ENCODE assay signal across 21 cellular contexts in the genomic region with DNA sequence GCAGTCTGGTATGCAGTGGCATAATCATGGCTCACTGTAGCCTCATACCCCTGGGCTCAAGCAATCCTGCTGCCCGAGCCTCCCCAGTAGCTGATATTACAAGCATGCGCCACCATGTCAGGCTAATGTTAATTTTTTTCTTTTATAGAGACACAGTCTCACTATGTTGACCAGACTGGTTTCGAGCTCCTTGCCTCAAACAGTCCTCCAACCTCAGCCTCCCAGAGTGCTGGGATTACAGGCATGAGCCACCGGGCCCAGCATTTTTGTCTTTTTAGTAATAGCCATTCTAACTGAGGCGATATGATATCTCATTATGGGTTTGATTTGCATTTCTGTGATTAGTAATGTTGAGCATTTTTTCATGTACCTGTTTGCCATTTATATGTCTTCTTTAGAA.
"Had no signal": no experiment of that assay in that cellular context is flagged by ENCODE, and none has a peak within 500 bp of the region (broad histone marks: within the 10 kb centered on the region; RNA-seq: fewer than 3 reads in every experiment).

No MANE protein-coding gene starts in this region.

- H3K27me3 ChIP-seq: ascending aorta, breast epithelium, gastroesophageal sphincter, heart left ventricle, suprapubic skin, transverse colon, vagina had no signal

- H3K9me3 ChIP-seq: ascending aorta, breast epithelium, SK-N-SH, suprapubic skin, vagina had no signal

- ATAC-seq: activated CD4-positive, CD25-positive, alpha-beta regulatory T cell treated with anti-CD3 and anti-CD28 coated beads, Interleukin-2, amount 50 U/mL, for 24 hours; esophagus mucosa; gastroesophageal sphincter; heart left ventricle; left lobe of liver; stimulated activated naive CD8-positive, alpha-beta T cell treated with anti-CD3 and anti-CD28 coated beads, Interleukin-15, Interleukin-2, amounts not matched to agents 100 U/mL and 50 U/mL, for 24 hours had no signal

- DNase-seq: activated effector memory CD4-positive, alpha-beta T cell treated with anti-CD3 and anti-CD28 coated beads, Interleukin-2, amount 50 U/mL, for 16 hours; cerebellar nuclear complex; cortex of kidney; effector CD4-positive, alpha-beta T cell; heart left ventricle; kidney; mammary epithelial cell; midbrain; occipital lobe; posterior cingulate gyrus; SK-N-SH; stimulated activated naive CD8-positive, alpha-beta T cell treated with anti-CD3 and anti-CD28 coated beads, Interleukin-15, Interleukin-2, amounts not matched to agents 100 U/mL and 50 U/mL, for 24 hours; transverse colon had no signal

- H3K27ac ChIP-seq: ascending aorta, breast epithelium, gastroesophageal sphincter, heart left ventricle, suprapubic skin, transverse colon, vagina had no signal

- H3K4me1 ChIP-seq: ascending aorta, breast epithelium, gastroesophageal sphincter, heart left ventricle, suprapubic skin, transverse colon, vagina had no signal

- H3K36me3 ChIP-seq: breast epithelium had no signal

- H3K4me3 ChIP-seq: ascending aorta, breast epithelium, gastroesophageal sphincter, heart left ventricle, suprapubic skin, transverse colon, vagina had no signal
